ENCODE assay signal across 7 cellular contexts in genomic region chr15:30649952-30650929, GRCh38. TPM values are rescaled to one million over a fixed set of nuclear protein-coding genes. Genes with fewer than 3 reads are reported as not detected.
DNase-seq lines count a peak whose midpoint lies in the region; ATAC-seq and TF ChIP-seq lines count a peak whose summit lies in the region.

No MANE protein-coding gene starts in this region.

- no peak overlapping the region for H2BK20ac ChIP-seq in H9 (ENCODE audit: low read depth, low read length, poor library complexity, severe bottlenecking)

- no peak overlapping the region for H3K23ac ChIP-seq in H9 (ENCODE audit: insufficient read length, low read depth, low read length)

- H4K20me1 ChIP-seq in H9 (ENCODE audit: control insufficient read depth, insufficient read depth, insufficient read length): no peaks in the 10 kb centered on the region
- H4K20me1 ChIP-seq in smooth muscle cell (ENCODE audit: low read depth): no peaks in the 10 kb centered on the region

- no peak overlapping the region for H3K4me3 ChIP-seq in smooth muscle cell

- H4K5ac ChIP-seq in H9 (ENCODE audit: insufficient read length, low read depth, low read length): no peak overlapping the region

- H3K79me2 ChIP-seq in H9 (ENCODE audit: insufficient read depth, low read length) (no peaks in the 10 kb centered on the region), smooth muscle cell (ENCODE audit: low read depth) (no peaks in the 10 kb centered on the region)

- no peaks in the 10 kb centered on the region; the same call in 1 of the 2 replicates for H3K27me3 Mint-ChIP-seq in HFFc6 (ENCODE audit: insufficient read depth)
- no peaks in the 10 kb centered on the region for H3K27me3 Mint-ChIP-seq in memory B cell
- no peaks in the 10 kb centered on the region for H3K27me3 Mint-ChIP-seq in H9 (ENCODE audit: low read depth)

- H3K36me3 Mint-ChIP-seq in HFFc6 (ENCODE audit: low read depth) (peaks cover 18% of the 10 kb centered on the region), memory B cell (no peaks in the 10 kb centered on the region), H9 (ENCODE audit: insufficient read depth in 1 of 3, low read depth in 3 of 3) (peaks cover 10 to 49% (median 38%) of the 10 kb centered on the region in 3 experiments; a peak in 6 of 7 replicates)

- H3K4me1 Mint-ChIP-seq in HFFc6 (ENCODE audit: low read depth) (peaks cover 28% of the 10 kb centered on the region), memory B cell (peaks cover 15% of the 10 kb centered on the region), H9 (0 out of 4 replicates have a peak, but pooled peaks cover 0 to 2% of the 10 kb centered on the region in 2 experiments)

- H3K27ac Mint-ChIP-seq in HFFc6: peak overlapping the region; percentile 94
- H3K27ac Mint-ChIP-seq in memory B cell: peak overlapping the region; percentile 82
- no peak overlapping the region for H3K27ac Mint-ChIP-seq in H9

- H2BK5ac ChIP-seq in H9 (ENCODE audit: insufficient read length, low read length): no peak overlapping the region

- H2AK5ac ChIP-seq in H9 (ENCODE audit: insufficient read length, low read length): no peak overlapping the region

- H2BK15ac ChIP-seq in H9 (ENCODE audit: low read depth, low read length): no peak overlapping the region

- no CpG with 5 or more reads among the region's 5 CpGs for WGBS in H9 (ENCODE audit: extremely low coverage, insufficient read length, low lambda C conversion rate)
- 94% methylated on average over 5 of the region's 5 CpGs for WGBS in smooth muscle cell (ENCODE audit: low lambda C conversion rate)

- no peaks in the 10 kb centered on the region for H3K79me1 ChIP-seq in H9 (ENCODE audit: insufficient read depth, low read depth, low read length, poor library complexity, severe bottlenecking)

- H3K18ac ChIP-seq in H9 (ENCODE audit: insufficient read length, low read depth, low read length): no peak overlapping the region

- H3K9me3 Mint-ChIP-seq in HFFc6 (no peaks in the 10 kb centered on the region), memory B cell (no peaks in the 10 kb centered on the region), H9 (no peaks in the 10 kb centered on the region)

- H3K27me3 ChIP-seq in H9 (ENCODE audit: insufficient read depth, low read length) (no peaks in the 10 kb centered on the region), smooth muscle cell (ENCODE audit: low read depth) (no peaks in the 10 kb centered on the region)

- H3T11ph ChIP-seq in H9 (ENCODE audit: low read length): no peak overlapping the region

- H4K91ac ChIP-seq in H9 (ENCODE audit: insufficient read length, low read depth, low read length): no peak overlapping the region

- no peaks in the 10 kb centered on the region for H3K36me3 ChIP-seq in smooth muscle cell (ENCODE audit: low read depth)

- DNase-seq in HFFc6: peak; percentile 58
- DNase-seq in M059J (ENCODE audit: low read depth): peak; percentile 26
- DNase-seq in memory B cell (ENCODE audit: low spot score in 2 of 2): no peak
- no peak for DNase-seq in H9
- no peak for DNase-seq in activated CD4-positive, CD25-positive, alpha-beta regulatory T cell treated with anti-CD3 and anti-CD28 coated beads, Interleukin-2, amount 50 U/mL, for 72 hours
- DNase-seq in smooth muscle cell (lab: John Stamatoyannopoulos, UW; ENCODE audit: unreplicated experiment): no peak

- no peak overlapping the region for H2BK120ac ChIP-seq in H9 (ENCODE audit: low read depth, low read length, poor library complexity, severe bottlenecking)

- H3K4me2 ChIP-seq in H9 (ENCODE audit: insufficient read depth, insufficient read length, low read length) (no peak overlapping the region), smooth muscle cell (no peak overlapping the region)

- H3K9me3 ChIP-seq in H9 (ENCODE audit: control insufficient read depth, low read depth, low read length) (no peaks in the 10 kb centered on the region), smooth muscle cell (replicated peaks; ENCODE audit: low read depth) (no peaks in the 10 kb centered on the region)

- H3K14ac ChIP-seq in H9 (ENCODE audit: insufficient read depth, low read length): no peak overlapping the region

- H2AFZ ChIP-seq in H9 (ENCODE audit: low read length) (no peak overlapping the region), smooth muscle cell (ENCODE audit: low read depth) (no peak overlapping the region)

- H3F3A ChIP-seq in smooth muscle cell (ENCODE audit: low read depth): no peaks in the 10 kb centered on the region

- no peak overlapping the region for H3K9ac ChIP-seq in H9 (ENCODE audit: extremely low read depth, insufficient read length, low read length)
- no peak overlapping the region for H3K9ac ChIP-seq in smooth muscle cell (ENCODE audit: low read depth)

- H3K4me3 Mint-ChIP-seq in HFFc6: peak overlapping the region; percentile 41; the same call in 1 of the 2 replicates
- H3K4me3 Mint-ChIP-seq in memory B cell: peak overlapping the region; percentile 49
- no peak overlapping the region for H3K4me3 Mint-ChIP-seq in H9

- ATAC-seq in GM18868 (IDR thresholded peaks at IDR 0.05; ENCODE audit: unreplicated experiment): peak; percentile 99
- peak; percentile 88 for ATAC-seq in memory B cell (ENCODE audit: low read depth)

- no peaks in the 10 kb centered on the region for H3K23me2 ChIP-seq in H9 (ENCODE audit: insufficient read length, low read depth, low read length, poor library complexity, severe bottlenecking)

- no peak overlapping the region for H3K27ac ChIP-seq in H9 (ENCODE audit: insufficient read length, low read depth, low read length)
- H3K27ac ChIP-seq in smooth muscle cell (ENCODE audit: low read depth): no peak overlapping the region

- H3K56ac ChIP-seq in H9 (ENCODE audit: insufficient read length, low read depth, low read length): no peak overlapping the region

- H4K8ac ChIP-seq in H9 (replicated peaks; ENCODE audit: insufficient read length, low read depth, low read length): no peak overlapping the region

- no peaks in the 10 kb centered on the region for H3K4me1 ChIP-seq in H9 (ENCODE audit: insufficient read depth, low read length)
- H3K4me1 ChIP-seq in smooth muscle cell (ENCODE audit: low read depth): no peaks in the 10 kb centered on the region

- no peak for TF ChIP-seq CTCF in HFFc6 (IDR thresholded peaks at IDR 0.05)
- TF ChIP-seq CTCF in H9 (conservative IDR thresholded peaks at IDR 0.05): no peak
- no peak for TF ChIP-seq CTCF in smooth muscle cell (IDR thresholded peaks at IDR 0.05; ENCODE audit: borderline replicate concordance, insufficient read depth, poor library complexity, severe bottlenecking)

- no peak overlapping the region for H3K4ac ChIP-seq in H9 (ENCODE audit: low read depth, low read length)

- H2BK12ac ChIP-seq in H9 (ENCODE audit: insufficient read length, low read depth, low read length): no peak overlapping the region

RNA-seq across cellular contexts. Expression of gene GOLGA8H, which starts 46.4 kb away (rescaled TPM):
- total RNA-seq in HFFc6 (2021; fragmentation: NEBNext Ultra II Directional; extraction: Animal tissue kit (Norgen Biotek cat#: 25700)): not detected
- total RNA-seq in M059J (2014; rRNA removed; shearing (Covaris generic)): 0.15 and 0.57 TPM in 2 replicates
- total RNA-seq in H9 (2021) (0.70 and 0.94 TPM in 2 replicates), smooth muscle cell (0.27 TPM in 1 of 2 replicates, not detected in the other)
- not detected in 2 replicates for polyA plus RNA-seq in smooth muscle cell

Comparison
In these comparisons a context has a peak if more than half of its experiments do, and no peak if none do; other contexts are left out.
1. DNase-seq: peak in HFFc6 (single experiment) and M059J (single experiment); none in memory B cell (0 of 2), H9 (single experiment), activated CD4-positive, CD25-positive, alpha-beta regulatory T cell treated with anti-CD3 and anti-CD28 coated beads, Interleukin-2, amount 50 U/mL, for 72 hours (single experiment) and smooth muscle cell (single experiment).
2. H3K27ac Mint-ChIP-seq: peak in HFFc6 (single experiment) and memory B cell (single experiment); none in H9 (0 of 3).
3. H3K4me3 Mint-ChIP-seq: peak in HFFc6 (single experiment) and memory B cell (single experiment); none in H9 (0 of 2).